Comparison of ENCODE assay signal across 24 cellular contexts in genomic region chr15:74039656-74040010, GRCh38. TPM values are rescaled to one million over a fixed set of nuclear protein-coding genes. Genes with fewer than 3 reads are reported as not detected.
A peak's percentile ranks its signal among the peaks of the same experiment; 100 is the strongest.
DNase-seq lines count a peak whose midpoint lies in the region; ATAC-seq, FAIRE-seq and TF ChIP-seq lines count a peak whose summit lies in the region.
"Had no signal": no experiment of that assay in that cellular context is flagged by ENCODE, and none has a peak within 500 bp of the region (broad histone marks: within the 10 kb centered on the region; RNA-seq: fewer than 3 reads in every experiment).

No MANE protein-coding gene starts in this region.

- H4K8ac ChIP-seq in mesendoderm (ENCODE audit: low read depth, low read length), result no peak overlapping the region

- no peaks in the 10 kb centered on the region for H3K79me2 ChIP-seq in mesendoderm (ENCODE audit: control insufficient read depth, insufficient read depth, low read length)

- H3K18ac ChIP-seq in mesendoderm (ENCODE audit: low read length), result no peak overlapping the region

- H3K79me1 ChIP-seq in mesendoderm (ENCODE audit: low read length), result no peaks in the 10 kb centered on the region

- ATAC-seq in lower lobe of right lung, result no peak
- no peak for ATAC-seq in stimulated activated effector memory CD8-positive, alpha-beta T cell treated with anti-CD3 and anti-CD28 coated beads, Interleukin-12 subunit alpha, Interleukin-12 subunit beta, amount 100 ng/mL, for 72 hours
- no peak for ATAC-seq in GM21526 (IDR thresholded peaks at IDR 0.05; ENCODE audit: low FRiP score, unreplicated experiment)
- no peak for ATAC-seq in HG03378 (IDR thresholded peaks at IDR 0.05; ENCODE audit: unreplicated experiment)
- ATAC-seq: activated naive CD8-positive, alpha-beta T cell treated with anti-CD3 and anti-CD28 coated beads, Interleukin-2, amount 50 U/mL, for 24 hours; CD8-positive, alpha-beta T cell had no signal

- H3K27me3 ChIP-seq in ascending aorta (no peaks in the 10 kb centered on the region), lower lobe of right lung (ENCODE audit: low read depth) (no peaks in the 10 kb centered on the region), H7 (ENCODE audit: control insufficient read depth, insufficient read depth, low read length) (no peaks in the 10 kb centered on the region), mesendoderm (ENCODE audit: insufficient read depth, low read length, poor library complexity) (no peaks in the 10 kb centered on the region)
- H3K27me3 ChIP-seq: suprapubic skin had no signal

- H3K4ac ChIP-seq in mesendoderm (ENCODE audit: low read depth, low read length), result no peak overlapping the region

- no peak overlapping the region for H3K9ac ChIP-seq in mesendoderm (ENCODE audit: low read length)

- H3K4me3 ChIP-seq in ascending aorta, result no peak overlapping the region
- no peak overlapping the region for H3K4me3 ChIP-seq in lower lobe of right lung
- no peak overlapping the region for H3K4me3 ChIP-seq in H7 (ENCODE audit: insufficient read depth, low read depth, low read length)
- no peak overlapping the region for H3K4me3 ChIP-seq in mesendoderm (ENCODE audit: low read length)
- H3K4me3 ChIP-seq: suprapubic skin had no signal

- intact Hi-C loops in ascending aorta (cut with DNase I) (no loop called here), lower lobe of right lung (cut with DNase I) (loop anchor here (10.0 kb wide), 1 partner anchor 45 kb away; the partner anchor contains the start of genes PML and STOML1)

- H3K23ac ChIP-seq in mesendoderm (ENCODE audit: low read length), result no peak overlapping the region

- H3K4me3 Mint-ChIP-seq in stimulated activated effector memory CD8-positive, alpha-beta T cell treated with anti-CD3 and anti-CD28 coated beads, Interleukin-12 subunit alpha, Interleukin-12 subunit beta, amount 100 ng/mL, for 72 hours, result no peak overlapping the region
- H3K4me3 Mint-ChIP-seq: activated naive CD8-positive, alpha-beta T cell treated with anti-CD3 and anti-CD28 coated beads, Interleukin-2, amount 50 U/mL, for 24 hours; CD8-positive, alpha-beta T cell had no signal

- peaks cover 13% of the 10 kb centered on the region for H3K4me1 Mint-ChIP-seq in stimulated activated effector memory CD8-positive, alpha-beta T cell treated with anti-CD3 and anti-CD28 coated beads, Interleukin-12 subunit alpha, Interleukin-12 subunit beta, amount 100 ng/mL, for 72 hours
- H3K4me1 Mint-ChIP-seq: activated naive CD8-positive, alpha-beta T cell treated with anti-CD3 and anti-CD28 coated beads, Interleukin-2, amount 50 U/mL, for 24 hours had no signal

- no peak overlapping the region for H4K5ac ChIP-seq in mesendoderm (ENCODE audit: low read length)

- TF ChIP-seq CTCF in ascending aorta (IDR thresholded peaks at IDR 0.05), result no peak
- no peak for TF ChIP-seq CTCF in lower lobe of right lung (IDR thresholded peaks at IDR 0.05)

- peaks cover 16 to 25% of the 10 kb centered on the region in 2 donors for H3K4me1 ChIP-seq in ascending aorta
- peaks cover 41% of the 10 kb centered on the region for H3K4me1 ChIP-seq in lower lobe of right lung
- peaks cover 4% of the 10 kb centered on the region for H3K4me1 ChIP-seq in mesendoderm (ENCODE audit: control insufficient read depth, low read depth, low read length)

- no peak overlapping the region for H3K4me2 ChIP-seq in mesendoderm (ENCODE audit: low read length)

- FAIRE-seq in HTR-8/SVneo (lab: Jason Lieb, UNC), result peak; percentile 44
- FAIRE-seq: bronchial epithelial cell, G401.6, RCC 7860 had no signal

- no peak overlapping the region for H2BK120ac ChIP-seq in mesendoderm (ENCODE audit: low read depth, low read length)

- H2AK5ac ChIP-seq in mesendoderm (ENCODE audit: low read length), result no peak overlapping the region

- peak overlapping the region; percentile 63 to 88 for H3K27ac ChIP-seq in ascending aorta
- H3K27ac ChIP-seq in lower lobe of right lung, result peak overlapping the region; percentile 67
- H3K27ac ChIP-seq in mesendoderm (ENCODE audit: low read depth, low read length), result no peak overlapping the region

- H3K36me3 Mint-ChIP-seq in stimulated activated effector memory CD8-positive, alpha-beta T cell treated with anti-CD3 and anti-CD28 coated beads, Interleukin-12 subunit alpha, Interleukin-12 subunit beta, amount 100 ng/mL, for 72 hours, result peaks cover 40% of the 10 kb centered on the region

- H2BK15ac ChIP-seq in mesendoderm (replicated peaks; ENCODE audit: low read depth), result no peak overlapping the region

- H2BK5ac ChIP-seq in mesendoderm (ENCODE audit: low read length), result no peak overlapping the region

- no CpG with 5 or more reads among the region's 5 CpGs for WGBS in mesendoderm (ENCODE audit: extremely low coverage, insufficient coverage, low lambda C conversion rate)

- H3K9me3 Mint-ChIP-seq in stimulated activated effector memory CD8-positive, alpha-beta T cell treated with anti-CD3 and anti-CD28 coated beads, Interleukin-12 subunit alpha, Interleukin-12 subunit beta, amount 100 ng/mL, for 72 hours, result no peaks in the 10 kb centered on the region
- H3K9me3 Mint-ChIP-seq: activated naive CD8-positive, alpha-beta T cell treated with anti-CD3 and anti-CD28 coated beads, Interleukin-2, amount 50 U/mL, for 24 hours; CD8-positive, alpha-beta T cell had no signal

- peaks cover 20 to 53% of the 10 kb centered on the region in 2 donors for H3K36me3 ChIP-seq in ascending aorta
- peaks cover 59% of the 10 kb centered on the region for H3K36me3 ChIP-seq in lower lobe of right lung
- H3K36me3 ChIP-seq in H7 (replicated peaks; ENCODE audit: control insufficient read depth, insufficient read depth, low read length), result no peaks in the 10 kb centered on the region; the same call in 1 of the 2 replicates
- H3K36me3 ChIP-seq in mesendoderm (ENCODE audit: control insufficient read depth, insufficient read depth, low read length), result no peaks in the 10 kb centered on the region

- H3K56ac ChIP-seq in mesendoderm (ENCODE audit: low read length), result no peak overlapping the region

- H3K9me3 ChIP-seq in ascending aorta, result no peaks in the 10 kb centered on the region
- no peaks in the 10 kb centered on the region for H3K9me3 ChIP-seq in lower lobe of right lung
- H3K9me3 ChIP-seq: suprapubic skin had no signal

- peak overlapping the region; percentile 89 for H3K27ac Mint-ChIP-seq in stimulated activated effector memory CD8-positive, alpha-beta T cell treated with anti-CD3 and anti-CD28 coated beads, Interleukin-12 subunit alpha, Interleukin-12 subunit beta, amount 100 ng/mL, for 72 hours
- H3K27ac Mint-ChIP-seq: activated naive CD8-positive, alpha-beta T cell treated with anti-CD3 and anti-CD28 coated beads, Interleukin-2, amount 50 U/mL, for 24 hours had no signal

- DNase-seq in HTR-8/SVneo (ENCODE audit: insufficient read length, low spot score) (no peak), ascending aorta (ENCODE audit: low spot score in 2 of 2) (no peak), lower lobe of right lung (no peak), H7 (no peak), mesendoderm (no peak)
- no peak for DNase-seq in stimulated activated effector memory CD8-positive, alpha-beta T cell treated with anti-CD3 and anti-CD28 coated beads, Interleukin-12 subunit alpha, Interleukin-12 subunit beta, amount 100 ng/mL, for 72 hours (ENCODE audit: low spot score in 2 of 2)
- DNase-seq: activated CD4-positive, alpha-beta T cell treated with anti-CD3 and anti-CD28 coated beads for 48 hours; activated effector memory CD4-positive, alpha-beta T cell treated with Interleukin-2 at 50 U/mL for 16 hours; activated naive CD8-positive, alpha-beta T cell treated with anti-CD3 and anti-CD28 coated beads, Interleukin-2, amount 50 U/mL, for 24 hours; CD8-positive, alpha-beta T cell; HCEC 1CT; hypothalamus; KBM-7; MM.1S; NCI-H146; nucleus accumbens; T-helper 2 cell had no signal

RNA-seq across cellular contexts. Expression of gene GOLGA6A, which starts 42.7 kb away (rescaled TPM):
- not detected for total RNA-seq in ascending aorta
- not detected for total RNA-seq in lower lobe of right lung
- total RNA-seq in H7 (2014; rRNA removed; shearing (Covaris generic)), result 2.2 and 4.7 TPM in 2 replicates
- polyA plus RNA-seq in mesendoderm (2013, experiment 1 of 2), result 0.20 TPM
- polyA plus RNA-seq in mesendoderm (2013, experiment 2 of 2), result 0.45 TPM
- total RNA-seq: bronchial epithelial cell; CD8-positive, alpha-beta T cell; dermis blood vessel endothelial cell had no signal

RNA-seq across cellular contexts. Expression of gene PML, which starts 45.1 kb away (rescaled TPM):
- total RNA-seq in ascending aorta, result 227 TPM
- total RNA-seq in lower lobe of right lung, result 79.4 TPM
- total RNA-seq in H7 (2014; rRNA removed; shearing (Covaris generic)), result 23.2 and 24.9 TPM in 2 replicates
- polyA plus RNA-seq in mesendoderm (2013, experiment 1 of 2), result 20.2 TPM
- polyA plus RNA-seq in mesendoderm (2013, experiment 2 of 2), result 19.6 TPM

RNA-seq across cellular contexts. Expression of gene STOML1, which starts 47.5 kb away (rescaled TPM):
- 15.3 TPM for total RNA-seq in ascending aorta
- total RNA-seq in lower lobe of right lung, result 16.3 TPM
- total RNA-seq in H7 (2014; rRNA removed; shearing (Covaris generic)), result 10.5 and 13.6 TPM in 2 replicates
- 1.4 TPM for polyA plus RNA-seq in mesendoderm (2013, experiment 1 of 2)
- polyA plus RNA-seq in mesendoderm (2013, experiment 2 of 2), result 1.5 TPM
